ENCODE assay signal across 13 cellular contexts in genomic region chr21:29114765-29115164, GRCh38. TPM values are rescaled to one million over a fixed set of nuclear protein-coding genes. Genes with fewer than 3 reads are reported as not detected.
DNase-seq lines count a peak whose midpoint lies in the region; ATAC-seq and TF ChIP-seq lines count a peak whose summit lies in the region.
"Had no signal": no experiment of that assay in that cellular context is flagged by ENCODE, and none has a peak within 500 bp of the region (broad histone marks: within the 10 kb centered on the region; RNA-seq: fewer than 3 reads in every experiment).

No MANE protein-coding gene starts in this region.

- H3K4me2 ChIP-seq in PC-3 (ENCODE audit: low read length), result peak overlapping the region; percentile 2; the same call in 1 of the 2 replicates

- no peak overlapping the region for H3K4me3 ChIP-seq in H7 (ENCODE audit: insufficient read depth, low read depth, low read length)
- H3K4me3 ChIP-seq in PC-3 (ENCODE audit: low read length), result no peak overlapping the region
- H3K4me3 ChIP-seq: SJSA1 had no signal

- H3K4me1 ChIP-seq in PC-3 (ENCODE audit: insufficient read depth, low read length), result peaks cover 14% of the 10 kb centered on the region

- no peaks in the 10 kb centered on the region for H3F3A ChIP-seq in PC-3 (ENCODE audit: low read length, unreplicated experiment)

- H3K9me3 ChIP-seq in PC-3 (ENCODE audit: low read length), result no peaks in the 10 kb centered on the region
- H3K9me3 ChIP-seq: SJSA1 had no signal

- H3K27me3 ChIP-seq in H7 (ENCODE audit: control insufficient read depth, insufficient read depth, low read length) (no peaks in the 10 kb centered on the region), PC-3 (ENCODE audit: low read length) (no peaks in the 10 kb centered on the region)
- H3K27me3 ChIP-seq: SJSA1 had no signal

- no peaks in the 10 kb centered on the region for H3K79me2 ChIP-seq in PC-3 (ENCODE audit: low read length)

- TF ChIP-seq CTCF in PC-3 (conservative IDR thresholded peaks at IDR 0.05; ENCODE audit: low read depth, low read length), result no peak

- no peaks in the 10 kb centered on the region for H3K9me2 ChIP-seq in PC-3 (replicated peaks; ENCODE audit: low read length)

- no TSS peak for BruUV-seq in PC-3 (replicated peaks; lab: Mats Ljungman, UMichigan)

- H2AFZ ChIP-seq in PC-3 (ENCODE audit: low read length), result peak overlapping the region; percentile 12; the same call in 1 of the 2 replicates

- intact Hi-C loops in PC-3 (cut with micrococcal nuclease), result loop anchor here (2.0 kb wide), 1 partner anchor 30 kb away; no protein-coding TSS in a partner anchor

- peak overlapping the region; percentile 5; the same call in 1 of the 2 replicates for H3K27ac ChIP-seq in PC-3 (ENCODE audit: low read length)
- H3K27ac ChIP-seq: SJSA1 had no signal

- H3K36me3 ChIP-seq in H7 (replicated peaks; ENCODE audit: control insufficient read depth, insufficient read depth, low read length) (no peaks in the 10 kb centered on the region), PC-3 (ENCODE audit: low read depth, low read length) (no peaks in the 10 kb centered on the region)
- H3K36me3 ChIP-seq: SJSA1 had no signal

- CTCF ChIA-PET in PC-3 (lab: Charles Lee), result interaction anchor here (1.6 kb wide), 1 partner anchor 10 kb away, joined by 5 read pairs; no protein-coding TSS in a partner anchor

- POLR2A ChIA-PET in PC-3 (lab: Charles Lee; ENCODE audit: unreplicated experiment), result interaction anchor here (0.6 kb wide), 1 partner anchor 233 kb away, joined by 4 read pairs; no protein-coding TSS in a partner anchor

- H4K20me1 ChIP-seq in PC-3 (ENCODE audit: low read length), result no peaks in the 10 kb centered on the region

- DNase-seq in H7 (peak; percentile 22), PC-3 (peak; percentile 88), fibroblast of gingiva (ENCODE audit: low read depth) (peak; percentile 71), pons (ENCODE audit: low spot score) (peak; percentile 8), NCI-H1694 (lab: John Stamatoyannopoulos, UW) (no peak)
- DNase-seq in stimulated activated CD4-positive, alpha-beta T cell treated with anti-CD3 and anti-CD28 coated beads, Interleukin-12 subunit alpha, Interleukin-12 subunit beta, amount 100 ng/mL, for 4 hours, result no peak
- no peak for DNase-seq in stimulated activated CD4-positive, alpha-beta T cell treated with anti-CD3 and anti-CD28 coated beads, Interleukin-2, amount 100 ng/mL, for 24 hours
- DNase-seq: DMS79, head of caudate nucleus, NCI-H524 treated with DMSO at 0.1 percent for 48 hours, right cardiac atrium had no signal

- H3K9ac ChIP-seq in PC-3 (ENCODE audit: low read length), result no peak overlapping the region

- peak; percentile 99 for ATAC-seq in PC-3
- ATAC-seq in GM18867 (IDR thresholded peaks at IDR 0.05; ENCODE audit: unreplicated experiment), result no peak
- ATAC-seq: right cardiac atrium had no signal

RNA-seq across cellular contexts. Expression of gene MAP3K7CL, which starts 15.7 kb away (rescaled TPM):
- not detected in 2 replicates for total RNA-seq in H7 (2014; rRNA removed; shearing (Covaris generic))
- total RNA-seq in PC-3 (2014; rRNA removed), result 0.46 and 1.3 TPM in 2 replicates

RNA-seq across cellular contexts. Expression of gene CCT8, which starts 41.3 kb away (rescaled TPM):
- total RNA-seq in H7 (2014; rRNA removed; shearing (Covaris generic)), result 259 and 325 TPM in 2 replicates
- total RNA-seq in PC-3 (2014; rRNA removed), result 228 and 244 TPM in 2 replicates

Comparison
In these comparisons a context has a peak if more than half of its experiments do, and no peak if none do; other contexts are left out.
1. DNase-seq: peak in H7 (single experiment), PC-3 (single experiment), fibroblast of gingiva (single experiment) and pons (single experiment); none in NCI-H1694 (single experiment), stimulated activated CD4-positive, alpha-beta T cell treated with anti-CD3 and anti-CD28 coated beads, Interleukin-12 subunit alpha, Interleukin-12 subunit beta, amount 100 ng/mL, for 4 hours (single experiment) and stimulated activated CD4-positive, alpha-beta T cell treated with anti-CD3 and anti-CD28 coated beads, Interleukin-2, amount 100 ng/mL, for 24 hours (0 of 2).